16 cellular contexts compared by ENCODE assay signal in the genomic region with DNA sequence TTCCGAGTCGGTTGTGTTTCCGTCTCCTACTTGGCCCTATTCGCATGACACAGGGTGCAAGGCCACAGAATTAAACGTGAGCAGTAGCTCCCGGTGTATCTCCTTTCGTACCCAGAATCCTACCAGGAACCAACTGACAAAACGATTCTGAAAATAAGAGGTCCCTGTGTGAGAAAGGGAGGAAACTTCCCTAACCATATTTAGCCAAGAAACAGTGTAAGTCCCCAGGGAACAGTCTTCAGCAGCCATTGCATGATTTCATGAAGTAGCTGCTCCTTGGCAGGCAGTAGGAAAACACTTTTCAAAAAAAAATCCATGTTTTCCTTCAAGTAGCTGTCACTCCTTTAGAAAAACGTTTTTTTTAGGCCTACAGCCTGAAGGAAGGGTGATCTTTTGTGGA. TPM values are rescaled to one million over a fixed set of nuclear protein-coding genes. Genes with fewer than 3 reads are reported as not detected.
DNase-seq lines count a peak whose midpoint lies in the region; ATAC-seq lines count a peak whose summit lies in the region.
"Had no signal": no experiment of that assay in that cellular context is flagged by ENCODE, and none has a peak within 500 bp of the region (broad histone marks: within the 10 kb centered on the region; RNA-seq: fewer than 3 reads in every experiment).

No MANE protein-coding gene starts in this region.

- peak overlapping the region; percentile 54 for H3K27ac ChIP-seq in substantia nigra (ENCODE audit: low read depth, low read length, poor library complexity, severe bottlenecking)
- H3K27ac ChIP-seq: colonic mucosa had no signal

- peak; percentile 28 for DNase-seq in dermis blood vessel endothelial cell
- DNase-seq in left kidney (ENCODE audit: low read depth, low spot score) = peak; percentile 52
- DNase-seq in substantia nigra (lab: John Stamatoyannopoulos, UW) = peak in 1 of 49 donors; percentile 2
- DNase-seq in stimulated activated CD4-positive, alpha-beta T cell treated with anti-CD3 and anti-CD28 coated beads, Interleukin-4, amount 100 ng/mL, for 24 hours = no peak
- no peak for DNase-seq in SW480 (ENCODE audit: low spot score)
- DNase-seq in hippocampal formation (lab: John Stamatoyannopoulos, UW) = no peak
- DNase-seq: colonic mucosa; DMS53; Kasumi-1; naive thymus-derived CD4-positive, alpha-beta T cell; NCI-H345; SIG-M5; stimulated activated CD4-positive, alpha-beta T cell treated with anti-CD3 and anti-CD28 coated beads, Interleukin-2, amount 100 ng/mL, for 24 hours; stimulated activated naive CD8-positive, alpha-beta T cell treated with anti-CD3 and anti-CD28 coated beads, Interleukin-15, amount 100 ng/mL, for 72 hours had no signal

- ATAC-seq in HG03442 (IDR thresholded peaks at IDR 0.05; ENCODE audit: unreplicated experiment) (peak; percentile 13), GM21786 (IDR thresholded peaks at IDR 0.05; ENCODE audit: unreplicated experiment) (no peak)
- ATAC-seq: naive thymus-derived CD4-positive, alpha-beta T cell had no signal

RNA-seq across cellular contexts. Expression of gene PDE10A, which starts 46.9 kb away (rescaled TPM):
- 9.7 and 12.2 TPM in 2 replicates for total RNA-seq in dermis blood vessel endothelial cell
- total RNA-seq: naive thymus-derived CD4-positive, alpha-beta T cell had no signal

Comparison
In these comparisons a context has a peak if more than half of its experiments do, and no peak if none do; other contexts are left out.
1. DNase-seq: peak in dermis blood vessel endothelial cell (single experiment) and left kidney (single experiment); none in stimulated activated CD4-positive, alpha-beta T cell treated with anti-CD3 and anti-CD28 coated beads, Interleukin-4, amount 100 ng/mL, for 24 hours (single experiment), SW480 (single experiment) and hippocampal formation (0 of 2).